In genomic region chr5:132747693-132748440, GRCh38 we compare ENCODE assay signal across 8 cellular contexts. TPM values are rescaled to one million over a fixed set of nuclear protein-coding genes. Genes with fewer than 3 reads are reported as not detected.
DNase-seq lines count a peak whose midpoint lies in the region; ATAC-seq and TF ChIP-seq lines count a peak whose summit lies in the region.

No MANE protein-coding gene starts in this region.

- H3K27me3 Mint-ChIP-seq in effector memory CD8-positive, alpha-beta T cell = peaks cover 0 to 5% of the 10 kb centered on the region in 2 donors

- H3K36me3 Mint-ChIP-seq in effector memory CD8-positive, alpha-beta T cell (ENCODE audit: insufficient read depth) = peaks cover 11% of the 10 kb centered on the region

- peak; percentile 61 for DNase-seq in GM12865 (ENCODE audit: low read depth)
- DNase-seq in effector memory CD8-positive, alpha-beta T cell = peak; percentile 46 to 53 (median 52)
- DNase-seq in retina = peak; percentile 42
- no peak for DNase-seq in NCI-H345 treated with DMSO at 0.1 percent for 48 hours (lab: John Stamatoyannopoulos, UW; ENCODE audit: unreplicated experiment)
- no peak for DNase-seq in globus pallidus (ENCODE audit: low spot score)
- DNase-seq in hepatic stellate cell (ENCODE audit: low spot score) = no peak
- DNase-seq in cerebellum (ENCODE audit: low spot score) = no peak

- ATAC-seq in activated CD4-positive, CD25-positive, alpha-beta regulatory T cell treated with anti-CD3 and anti-CD28 coated beads, Interleukin-2, amount 50 U/mL, for 24 hours = peak; percentile 30 to 40
- peak; percentile 61 for ATAC-seq in effector memory CD8-positive, alpha-beta T cell (replicated peaks)

- H3K9me3 Mint-ChIP-seq in effector memory CD8-positive, alpha-beta T cell = no peaks in the 10 kb centered on the region

- peak overlapping the region; percentile 41 to 68 for H3K27ac Mint-ChIP-seq in effector memory CD8-positive, alpha-beta T cell

- TF ChIP-seq CTCF in GM12865 (IDR thresholded peaks at IDR 0.05; ENCODE audit: insufficient read depth, low read depth, low read length, missing control alignments) = no peak

- H3K4me3 Mint-ChIP-seq in effector memory CD8-positive, alpha-beta T cell = peak overlapping the region; percentile 75 to 76

- peak overlapping the region; percentile 77 for H3K4me3 ChIP-seq in GM12865 (ENCODE audit: low read depth, low read length)

- H3K4me1 Mint-ChIP-seq in effector memory CD8-positive, alpha-beta T cell (ENCODE audit: low read depth in 2 of 2) = peaks cover 0 to 4% of the 10 kb centered on the region in 2 donors

RNA-seq across cellular contexts. Expression of gene CCNI2, which starts 0.6 kb away (rescaled TPM):
- 1.5 TPM for total RNA-seq in cerebellum

RNA-seq across cellular contexts. Expression of gene KIF3A, which starts 10.5 kb away (rescaled TPM):
- total RNA-seq in cerebellum = 73.5 TPM

RNA-seq across cellular contexts. Expression of gene SEPTIN8, which starts 29.2 kb away (rescaled TPM):
- total RNA-seq in cerebellum = 28.7 TPM

Comparison
In these comparisons a context has a peak if more than half of its experiments do, and no peak if none do; other contexts are left out.
1. DNase-seq: peak in GM12865 (single experiment), effector memory CD8-positive, alpha-beta T cell (3 of 3) and retina (single experiment); none in NCI-H345 treated with DMSO at 0.1 percent for 48 hours (single experiment), globus pallidus (single experiment), hepatic stellate cell (single experiment) and cerebellum (single experiment).